Comparison of ENCODE assay signal across 8 cellular contexts in the genomic region with DNA sequence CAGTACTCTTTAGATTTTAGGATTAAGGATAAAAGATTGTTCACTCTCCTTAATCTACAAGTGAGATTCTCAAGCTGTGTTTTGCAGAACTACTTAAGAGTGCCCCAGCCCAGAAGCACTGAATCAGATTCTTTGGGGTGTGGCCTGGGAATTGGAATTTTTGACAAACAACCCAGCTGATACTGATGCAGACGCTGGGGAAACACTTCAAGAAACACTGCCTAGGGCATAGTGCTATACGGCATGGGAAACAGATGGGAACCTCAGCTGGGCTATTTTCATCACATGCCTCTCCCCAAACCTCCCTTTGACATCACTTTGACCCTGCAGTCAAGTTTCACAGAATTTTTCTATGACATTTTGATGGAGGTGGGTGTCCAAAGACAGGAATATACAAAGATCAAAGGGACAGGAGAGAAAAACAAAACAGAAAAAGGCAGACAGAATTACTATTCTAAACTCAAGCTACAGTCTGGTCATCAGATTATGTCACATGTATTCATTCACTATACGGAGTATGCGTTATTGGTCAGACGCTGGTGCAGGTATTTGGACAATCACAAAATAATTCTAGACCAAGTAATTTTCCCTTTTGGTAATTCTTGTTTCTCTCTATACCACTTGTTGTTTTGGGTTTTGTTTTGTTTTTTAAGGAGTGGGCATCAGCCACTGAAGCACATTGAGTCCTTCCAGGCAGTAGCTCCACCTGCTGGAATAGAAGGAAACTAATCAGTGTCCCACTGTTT.
DNase-seq lines count a peak whose midpoint lies in the region; ATAC-seq and TF ChIP-seq lines count a peak whose summit lies in the region.
"Not testable (repeated sequence)": the region's sequence is repeated elsewhere in the genome, so short reads cannot be mapped to it uniquely, and the experiment has no call there.

No MANE protein-coding gene starts in this region.

- not testable (repeated sequence) for H4K91ac ChIP-seq in mesenchymal stem cell (ENCODE audit: low read length)

- H2AK5ac ChIP-seq in mesenchymal stem cell (ENCODE audit: low read length, severe bottlenecking), result not testable (repeated sequence)

- ATAC-seq in GM21576 (IDR thresholded peaks at IDR 0.05; ENCODE audit: unreplicated experiment) (peak; percentile 42), thoracic aorta (ENCODE audit: insufficient number of reproducible peaks, low FRiP score, low read depth) (peak; percentile 31)
- peak; percentile 43 for ATAC-seq in activated T-helper 17 cell treated with anti-CD3 and anti-CD28 coated beads, Interleukin-2, amount 50 U/mL, for 72 hours (replicated peaks)

- H3K27me3 ChIP-seq in mesenchymal stem cell (ENCODE audit: control insufficient read depth in 1 of 2, insufficient read depth in 1 of 2, low read length in 2 of 2); thoracic aorta (replicated peaks; ENCODE audit: insufficient read depth): not testable (repeated sequence)

- H4K8ac ChIP-seq in mesenchymal stem cell (ENCODE audit: low read length), result not testable (repeated sequence)

- not testable (repeated sequence) for H2BK15ac ChIP-seq in mesenchymal stem cell (ENCODE audit: low read depth, poor library complexity, severe bottlenecking)

- H3K27ac Mint-ChIP-seq in activated T-helper 17 cell treated with anti-CD3 and anti-CD28 coated beads, Interleukin-2, amount 50 U/mL, for 72 hours, result peak overlapping the region; percentile 42

- not testable (repeated sequence) for H3K4me1 ChIP-seq in mesenchymal stem cell (ENCODE audit: control insufficient read depth, insufficient read depth, low read depth, low read length); thoracic aorta (ENCODE audit: control insufficient read depth in 1 of 2, low read depth in 2 of 2)

- H3K9ac ChIP-seq in mesenchymal stem cell (ENCODE audit: low read length), result peak overlapping the region; percentile 53

- not testable (repeated sequence) for H3K4me2 ChIP-seq in mesenchymal stem cell (ENCODE audit: low read length, poor library complexity, severe bottlenecking)

- 64% methylated on average over 4 of the region's 5 CpGs for WGBS in mesenchymal stem cell

- not testable (repeated sequence) for H3K36me3 Mint-ChIP-seq in activated T-helper 17 cell treated with anti-CD3 and anti-CD28 coated beads, Interleukin-2, amount 50 U/mL, for 72 hours (ENCODE audit: low read depth)

- H3K23ac ChIP-seq in mesenchymal stem cell (ENCODE audit: low read length in 2 of 2), result not testable (repeated sequence)

- not testable (repeated sequence) for H2BK12ac ChIP-seq in mesenchymal stem cell (ENCODE audit: low read length in 2 of 2)

- H3K4me1 Mint-ChIP-seq in activated T-helper 17 cell treated with anti-CD3 and anti-CD28 coated beads, Interleukin-2, amount 50 U/mL, for 72 hours, result peaks cover 37% of the 10 kb centered on the region

- peak overlapping the region in 1 of 2 experiments; percentile 63 for H3K4me3 ChIP-seq in mesenchymal stem cell (ENCODE audit: insufficient read depth in 1 of 2, low read depth in 1 of 2, low read length in 2 of 2)
- H3K4me3 ChIP-seq in thoracic aorta, result peak overlapping the region; percentile 38

- DNase-seq in DMS53 treated with DMSO at 0.1 percent for 48 hours (lab: John Stamatoyannopoulos, UW; ENCODE audit: unreplicated experiment), result peak; percentile 29
- peak; percentile 18 for DNase-seq in HT1080 (ENCODE audit: low read depth)
- DNase-seq in OCI-M1 (lab: John Stamatoyannopoulos, UW), result peak; percentile 77
- peak; percentile 58 for DNase-seq in fibroblast of gingiva (ENCODE audit: low read depth)
- peak; percentile 54 for DNase-seq in mesenchymal stem cell
- DNase-seq in thoracic aorta (ENCODE audit: low spot score), result not testable (repeated sequence)

- TF ChIP-seq CTCF in thoracic aorta (IDR thresholded peaks at IDR 0.05), result peak; percentile 70

- not testable (repeated sequence) for H3K9me3 Mint-ChIP-seq in activated T-helper 17 cell treated with anti-CD3 and anti-CD28 coated beads, Interleukin-2, amount 50 U/mL, for 72 hours

- not testable (repeated sequence) for H3K36me3 ChIP-seq in mesenchymal stem cell (ENCODE audit: control insufficient read depth in 1 of 2, insufficient read depth in 2 of 2, low read depth in 1 of 2, low read length in 2 of 2); thoracic aorta

- not testable (repeated sequence) for H3K14ac ChIP-seq in mesenchymal stem cell (ENCODE audit: low read length in 2 of 2)

- not testable (repeated sequence) for H3K27ac ChIP-seq in mesenchymal stem cell (ENCODE audit: low read length, poor library complexity, severe bottlenecking); thoracic aorta

- H3K9me3 ChIP-seq in mesenchymal stem cell (ENCODE audit: control insufficient read depth, low read length); thoracic aorta: not testable (repeated sequence)

- peak overlapping the region; percentile 54 for H3K4me3 Mint-ChIP-seq in activated T-helper 17 cell treated with anti-CD3 and anti-CD28 coated beads, Interleukin-2, amount 50 U/mL, for 72 hours

- H2AFZ ChIP-seq in mesenchymal stem cell (ENCODE audit: low read depth, low read length), result not testable (repeated sequence)

- H3K4ac ChIP-seq in mesenchymal stem cell (ENCODE audit: low read depth in 1 of 2, low read length in 2 of 2), result not testable (repeated sequence)

- H2BK120ac ChIP-seq in mesenchymal stem cell (ENCODE audit: low read depth, low read length), result not testable (repeated sequence)

- not testable (repeated sequence) for H3K18ac ChIP-seq in mesenchymal stem cell (ENCODE audit: low read depth in 1 of 2, low read length in 2 of 2)

- not testable (repeated sequence) for H3K27me3 Mint-ChIP-seq in activated T-helper 17 cell treated with anti-CD3 and anti-CD28 coated beads, Interleukin-2, amount 50 U/mL, for 72 hours

- not testable (repeated sequence) for H3K79me1 ChIP-seq in mesenchymal stem cell (replicated peaks; ENCODE audit: low read length, poor library complexity, severe bottlenecking)

- not testable (repeated sequence) for H2BK5ac ChIP-seq in mesenchymal stem cell (ENCODE audit: low read depth, low read length, poor library complexity, severe bottlenecking)
